In the genomic region with DNA sequence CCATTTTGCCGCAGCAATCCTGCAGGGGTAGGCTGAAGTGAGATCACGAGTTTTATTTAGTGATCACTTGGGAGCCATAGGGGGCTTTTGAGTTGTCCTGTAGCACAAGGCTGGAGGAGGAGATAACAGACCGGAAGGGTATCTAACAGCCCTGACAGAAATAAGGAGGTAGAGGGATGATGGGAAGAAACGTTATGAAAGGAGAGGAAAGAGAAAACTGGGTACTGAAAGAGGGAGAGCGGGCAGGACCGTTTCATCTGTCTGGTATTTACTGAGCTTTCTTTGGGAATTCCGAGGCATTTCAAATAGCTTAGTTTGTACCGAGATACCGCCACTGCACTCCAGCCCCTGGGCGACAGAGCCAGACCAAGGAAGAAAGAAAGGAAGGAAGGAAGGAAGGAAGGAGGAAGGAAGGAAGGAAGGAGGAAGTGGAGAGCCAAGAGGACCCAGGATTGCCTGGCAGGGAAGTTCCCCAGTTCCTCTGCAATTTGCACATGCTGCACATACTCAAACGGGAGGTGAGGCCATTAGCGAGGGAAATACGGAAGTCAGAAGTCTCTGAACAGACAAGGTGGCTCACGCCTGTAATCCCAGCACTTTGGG, we compare ENCODE assay signal across 1 cellular context.
TF ChIP-seq lines count a peak whose summit lies in the region.

No MANE protein-coding gene starts in this region.

TF ChIP-seq in SK-N-SH, 30 proteins besides CTCF, POLR2A, EP300 and RAD21 (continued from another document):
- TF ChIP-seq MEF2A (IDR thresholded peaks at IDR 0.05; ENCODE audit: borderline replicate concordance, low read depth) (no peak), GATA2 (CRISPR knock-in tag; IDR thresholded peaks at IDR 0.05) (no peak)
